ENCODE assay signal across 8 cellular contexts in genomic region chr21:43775190-43775589, GRCh38. TPM values are rescaled to one million over a fixed set of nuclear protein-coding genes. Genes with fewer than 3 reads are reported as not detected.
DNase-seq lines count a peak whose midpoint lies in the region; ATAC-seq and TF ChIP-seq lines count a peak whose summit lies in the region.

No MANE protein-coding gene starts in this region.

- H3K36me3 Mint-ChIP-seq in CD4-positive, alpha-beta memory T cell, result peaks cover 14 to 23% of the 10 kb centered on the region in 2 donors
- peaks cover 12% of the 10 kb centered on the region for H3K36me3 Mint-ChIP-seq in osteocyte (ENCODE audit: unreplicated experiment)

- H3K27me3 Mint-ChIP-seq in CD4-positive, alpha-beta memory T cell, result no peaks in the 10 kb centered on the region
- no peaks in the 10 kb centered on the region for H3K27me3 Mint-ChIP-seq in osteocyte (ENCODE audit: unreplicated experiment)

- DNase-seq in CD4-positive, alpha-beta memory T cell, result no peak
- DNase-seq in PC-9, result no peak
- no peak for DNase-seq in epithelial cell of proximal tubule (ENCODE audit: low read depth)
- no peak for DNase-seq in osteocyte (ENCODE audit: extremely low spot score, unreplicated experiment)
- no peak for DNase-seq in GM19238 (ENCODE audit: insufficient read length, low spot score)
- no peak for DNase-seq in DMS79 treated with DMSO at 0.1 percent for 48 hours (lab: John Stamatoyannopoulos, UW)
- no peak for DNase-seq in hippocampal formation (lab: John Stamatoyannopoulos, UW)

- H3K36me3 ChIP-seq in CD4-positive, alpha-beta memory T cell (ENCODE audit: insufficient read depth, low read length), result peaks cover 15% of the 10 kb centered on the region
- peaks cover 15% of the 10 kb centered on the region for H3K36me3 ChIP-seq in PC-9 (ENCODE audit: low read depth)

- H3K27ac Mint-ChIP-seq in CD4-positive, alpha-beta memory T cell, result peak overlapping the region; percentile 81 to 92 (median 86)
- H3K27ac Mint-ChIP-seq in osteocyte (ENCODE audit: unreplicated experiment), result peak overlapping the region; percentile 76

- no peaks in the 10 kb centered on the region for H3K27me3 ChIP-seq in CD4-positive, alpha-beta memory T cell (ENCODE audit: insufficient read depth, low read length)
- no peaks in the 10 kb centered on the region for H3K27me3 ChIP-seq in PC-9 (ENCODE audit: insufficient read depth, low read depth)

- TSS peak; percentile 65 for BruUV-seq in PC-9 (replicated peaks; lab: Mats Ljungman, UMichigan)

- no peaks in the 10 kb centered on the region for H3K9me3 Mint-ChIP-seq in CD4-positive, alpha-beta memory T cell
- no peaks in the 10 kb centered on the region for H3K9me3 Mint-ChIP-seq in osteocyte (ENCODE audit: unreplicated experiment)

- peak overlapping the region; percentile 79 to 93 for H3K4me3 ChIP-seq in CD4-positive, alpha-beta memory T cell (ENCODE audit: low read length in 2 of 2)
- H3K4me3 ChIP-seq in PC-9, result peak overlapping the region; percentile 96
- peak overlapping the region; percentile 85 for H3K4me3 ChIP-seq in epithelial cell of proximal tubule (ENCODE audit: low read depth, low read length)

- H4K20me1 ChIP-seq in PC-9 (ENCODE audit: insufficient read depth), result peaks cover 7% of the 10 kb centered on the region

- peaks cover 23 to 55% (median 34%) of the 10 kb centered on the region in 4 donors for H3K4me1 Mint-ChIP-seq in CD4-positive, alpha-beta memory T cell
- H3K4me1 Mint-ChIP-seq in osteocyte (ENCODE audit: unreplicated experiment), result peaks cover 39% of the 10 kb centered on the region

- CTCF ChIA-PET in CD4-positive, alpha-beta memory T cell (lab: Charles Lee; ENCODE audit: partially characterized antibody), result interaction anchor here (1.0 kb wide), 1 partner anchor 14 kb away, joined by 3 read pairs; the partner anchor contains the start of gene RRP1
- CTCF ChIA-PET in PC-9 (lab: Charles Lee), result no interaction called here

- H3K79me2 ChIP-seq in PC-9 (ENCODE audit: low read depth), result peaks cover 40% of the 10 kb centered on the region

- peak overlapping the region; percentile 91 to 97 (median 93) for H3K4me3 Mint-ChIP-seq in CD4-positive, alpha-beta memory T cell
- H3K4me3 Mint-ChIP-seq in osteocyte (ENCODE audit: unreplicated experiment), result peak overlapping the region; percentile 89

- H3K9me2 ChIP-seq in PC-9 (ENCODE audit: insufficient read depth), result no peaks in the 10 kb centered on the region

- POLR2A ChIA-PET in CD4-positive, alpha-beta memory T cell (lab: Charles Lee; ENCODE audit: partially characterized antibody), result no interaction called here
- POLR2A ChIA-PET in PC-9 (lab: Charles Lee; ENCODE audit: unreplicated experiment), result no interaction called here

- H2AFZ ChIP-seq in PC-9, result no peak overlapping the region

- TF ChIP-seq CTCF in PC-9 (conservative IDR thresholded peaks at IDR 0.05) (no peak), epithelial cell of proximal tubule (conservative IDR thresholded peaks at IDR 0.05; ENCODE audit: low read depth, low read length) (no peak), osteocyte (IDR thresholded peaks at IDR 0.05) (no peak)

- H3K4me2 ChIP-seq in PC-9, result peak overlapping the region; percentile 95

- ATAC-seq in GM18873 (IDR thresholded peaks at IDR 0.05; ENCODE audit: low FRiP score, unreplicated experiment), result no peak

- intact Hi-C loops in CD4-positive, alpha-beta memory T cell (cut with micrococcal nuclease), result loop anchor here (5.0 kb wide), 1 partner anchor 58 kb away; the partner anchor contains the start of gene PDXK
- intact Hi-C loops in PC-9 (cut with micrococcal nuclease; ENCODE audit: unreplicated experiment), result no loop called here

- no peaks in the 10 kb centered on the region for H3K9me3 ChIP-seq in CD4-positive, alpha-beta memory T cell (ENCODE audit: control insufficient read depth in 1 of 2, low read length in 2 of 2)
- no peaks in the 10 kb centered on the region for H3K9me3 ChIP-seq in PC-9 (ENCODE audit: insufficient read depth, low read depth)

- H3F3A ChIP-seq in PC-9 (ENCODE audit: insufficient read depth, low read depth), result peaks cover 55% of the 10 kb centered on the region

- peak overlapping the region; percentile 76 for H3K27ac ChIP-seq in CD4-positive, alpha-beta memory T cell (ENCODE audit: low read depth, low read length)
- peak overlapping the region; percentile 100 for H3K27ac ChIP-seq in PC-9

- H3K4me1 ChIP-seq in CD4-positive, alpha-beta memory T cell (ENCODE audit: insufficient read depth, low read length), result peaks cover 31% of the 10 kb centered on the region
- H3K4me1 ChIP-seq in PC-9 (replicated peaks; ENCODE audit: insufficient read depth), result peaks cover 41% of the 10 kb centered on the region

RNA-seq across cellular contexts. Expression of gene CSTB, which starts 0.9 kb away (rescaled TPM):
- total RNA-seq in CD4-positive, alpha-beta memory T cell, result 10 to 100 TPM; 46.0 to 48.8 TPM
- 10 to 100 TPM; 68.4 to 97.0 TPM for polyA plus RNA-seq in CD4-positive, alpha-beta memory T cell
- 88.5 and 136 TPM in 2 replicates for total RNA-seq in PC-9 (2021)
- total RNA-seq in epithelial cell of proximal tubule, result 11.0 and 20.1 TPM in 2 replicates
- 59.1 and 65.3 TPM in 2 replicates for total RNA-seq in osteocyte

RNA-seq across cellular contexts. Expression of gene RRP1, which starts 14.2 kb away (rescaled TPM):
- total RNA-seq in CD4-positive, alpha-beta memory T cell, result 10 to 100 TPM; 25.4 to 27.7 TPM
- 10 to 100 TPM; 13.5 to 22.2 TPM for polyA plus RNA-seq in CD4-positive, alpha-beta memory T cell
- 24.9 and 28.0 TPM in 2 replicates for total RNA-seq in PC-9 (2021)
- total RNA-seq in epithelial cell of proximal tubule, result 26.1 and 40.4 TPM in 2 replicates
- total RNA-seq in osteocyte, result 22.8 and 26.7 TPM in 2 replicates

RNA-seq across cellular contexts. Expression of gene PDXK, which starts 56.3 kb away (rescaled TPM):
- 10 to 100 TPM; 90.8 to 94.3 TPM for total RNA-seq in CD4-positive, alpha-beta memory T cell
- polyA plus RNA-seq in CD4-positive, alpha-beta memory T cell, result 10 to 100 TPM; 37.5 to 64.1 TPM
- total RNA-seq in PC-9 (2021) (175 and 189 TPM in 2 replicates), epithelial cell of proximal tubule (121 and 130 TPM in 2 replicates), osteocyte (96.7 and 106 TPM in 2 replicates)
